ENCODE assay signal across 6 cellular contexts in the genomic region with DNA sequence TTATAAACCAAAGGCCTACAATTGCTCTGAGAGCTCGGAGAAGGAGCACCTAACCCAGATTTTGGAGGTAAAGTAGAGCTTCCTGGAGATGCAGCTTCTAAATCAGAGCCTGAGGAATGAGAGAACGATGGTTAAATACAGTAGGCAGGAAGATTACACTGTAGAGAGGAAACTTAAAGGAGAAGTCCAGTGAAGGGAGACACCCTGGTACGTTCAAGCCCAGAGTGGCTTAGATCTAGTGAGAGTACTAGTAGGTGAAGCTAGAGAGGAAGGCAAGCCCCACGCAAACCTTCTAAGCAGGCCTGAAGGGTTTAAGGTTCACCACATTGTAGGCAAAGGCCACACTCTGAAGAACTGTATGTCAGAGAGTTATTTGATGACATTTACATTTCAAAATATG.
"Had no signal": no experiment of that assay in that cellular context is flagged by ENCODE, and none has a peak within 500 bp of the region (broad histone marks: within the 10 kb centered on the region; RNA-seq: fewer than 3 reads in every experiment).

No MANE protein-coding gene starts in this region.

- ATAC-seq: GM23338, HepG2 had no signal

- H3K27me3 Mint-ChIP-seq: IgD-negative memory B cell had no signal

- H3K27ac Mint-ChIP-seq: GM23338, IgD-negative memory B cell had no signal

- H3K4me3 ChIP-seq: GM23338 had no signal

- H3K4me1 Mint-ChIP-seq: GM23338, H9 had no signal

- H3K4me3 Mint-ChIP-seq: GM23338, H9, IgD-negative memory B cell had no signal

- DNase-seq: H9, HCEC 1CT had no signal

- H3K9me3 Mint-ChIP-seq: GM23338, H9, IgD-negative memory B cell had no signal

- H3K27ac ChIP-seq: HL-60 had no signal
